ENCODE assay signal across 19 cellular contexts in the genomic region with DNA sequence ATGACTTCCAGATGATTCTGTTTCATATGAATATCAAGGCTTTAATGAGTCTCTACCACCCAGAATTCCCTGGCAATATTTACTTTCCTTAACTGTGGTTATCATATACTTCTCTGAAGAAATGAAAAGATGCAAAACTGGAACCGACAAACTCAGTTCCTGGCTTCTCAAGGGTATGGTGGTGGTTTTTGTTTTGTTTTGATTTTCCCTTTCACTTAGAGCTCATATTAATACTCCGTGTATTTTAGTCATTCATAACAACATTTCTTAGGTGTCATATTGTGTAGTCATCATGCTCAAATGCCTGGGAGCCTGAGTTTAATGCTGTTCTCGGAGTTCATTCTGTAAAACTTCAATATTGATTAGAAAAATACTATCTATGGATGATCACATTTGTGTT.
DNase-seq lines count a peak whose midpoint lies in the region; ATAC-seq lines count a peak whose summit lies in the region.
"Had no signal": no experiment of that assay in that cellular context is flagged by ENCODE, and none has a peak within 500 bp of the region (broad histone marks: within the 10 kb centered on the region; RNA-seq: fewer than 3 reads in every experiment).

No MANE protein-coding gene starts in this region.

- peak; percentile 85 for ATAC-seq in GM18867 (IDR thresholded peaks at IDR 0.05; ENCODE audit: unreplicated experiment)
- peak; percentile 47 for ATAC-seq in GM21786 (IDR thresholded peaks at IDR 0.05; ENCODE audit: unreplicated experiment)
- ATAC-seq in HG03520 (IDR thresholded peaks at IDR 0.05; ENCODE audit: unreplicated experiment): peak; percentile 49
- ATAC-seq in GM21526 (IDR thresholded peaks at IDR 0.05; ENCODE audit: low FRiP score, unreplicated experiment): no peak
- no peak for ATAC-seq in GM21360 (IDR thresholded peaks at IDR 0.05; ENCODE audit: unreplicated experiment)
- ATAC-seq: GM12878, GM23338, HCT116 had no signal

- DNase-seq in SHP77 treated with DMSO at 0.1 percent for 48 hours (lab: John Stamatoyannopoulos, UW) (no peak), NCI-H1436 treated with DMSO at 0.1 percent for 48 hours (lab: John Stamatoyannopoulos, UW) (no peak)
- DNase-seq: CD4-positive, CD25-positive, alpha-beta regulatory T cell; CD8-positive, alpha-beta memory T cell; COR-L47; DMS 273 treated with DMSO at 0.1 percent for 48 hours; DMS53; DND-41; EL; H7; HFFc6 had no signal

Comparison
In these comparisons a context has a peak if more than half of its experiments do, and no peak if none do; other contexts are left out.
1. ATAC-seq: peak in GM18867 (single experiment), GM21786 (single experiment) and HG03520 (single experiment); none in GM21526 (single experiment) and GM21360 (single experiment).